Comparison of ENCODE assay signal across 1 cellular context in the genomic region with DNA sequence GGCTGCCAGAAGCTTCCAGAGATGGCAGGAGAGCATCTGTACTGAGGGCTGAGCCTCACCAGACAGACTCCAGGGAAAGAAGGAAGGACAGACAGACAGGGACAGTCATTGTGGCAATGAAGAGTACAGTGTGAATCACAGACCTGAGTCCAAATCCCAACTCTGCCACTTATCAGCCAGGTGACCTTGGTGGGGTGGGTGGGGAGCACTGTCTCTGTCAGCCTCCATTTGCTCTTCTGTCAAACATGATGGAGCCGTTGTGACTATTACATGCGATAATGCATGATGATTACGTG.
TF ChIP-seq lines count a peak whose summit lies in the region.

No MANE protein-coding gene starts in this region.

TF ChIP-seq in IMR-90, 13 proteins besides CTCF, POLR2A, EP300 and RAD21 (continued from another document):
- TF ChIP-seq BHLHE40 (IDR thresholded peaks at IDR 0.05; ENCODE audit: low read depth, low read length), result no peak
- TF ChIP-seq CEBPB (IDR thresholded peaks at IDR 0.05; ENCODE audit: low read depth, low read length), result no peak
- no peak for TF ChIP-seq MXI1 (IDR thresholded peaks at IDR 0.05; ENCODE audit: borderline replicate concordance, low read depth, low read length)
- no peak for TF ChIP-seq SMC3 (IDR thresholded peaks at IDR 0.05; ENCODE audit: low read depth, low read length)
- TF ChIP-seq, protein P1, sequence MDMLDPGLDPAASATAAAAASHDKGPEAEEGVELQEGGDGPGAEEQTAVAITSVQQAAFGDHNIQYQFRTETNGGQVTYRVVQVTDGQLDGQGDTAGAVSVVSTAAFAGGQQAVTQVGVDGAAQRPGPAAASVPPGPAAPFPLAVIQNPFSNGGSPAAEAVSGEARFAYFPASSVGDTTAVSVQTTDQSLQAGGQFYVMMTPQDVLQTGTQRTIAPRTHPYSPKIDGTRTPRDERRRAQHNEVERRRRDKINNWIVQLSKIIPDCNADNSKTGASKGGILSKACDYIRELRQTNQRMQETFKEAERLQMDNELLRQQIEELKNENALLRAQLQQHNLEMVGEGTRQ (IDR thresholded peaks at IDR 0.05; ENCODE audit: low read depth, low read length), result no peak
- no peak for TF ChIP-seq CHD1 (IDR thresholded peaks at IDR 0.05; ENCODE audit: low read depth, low read length)
- TF ChIP-seq, protein P2, sequence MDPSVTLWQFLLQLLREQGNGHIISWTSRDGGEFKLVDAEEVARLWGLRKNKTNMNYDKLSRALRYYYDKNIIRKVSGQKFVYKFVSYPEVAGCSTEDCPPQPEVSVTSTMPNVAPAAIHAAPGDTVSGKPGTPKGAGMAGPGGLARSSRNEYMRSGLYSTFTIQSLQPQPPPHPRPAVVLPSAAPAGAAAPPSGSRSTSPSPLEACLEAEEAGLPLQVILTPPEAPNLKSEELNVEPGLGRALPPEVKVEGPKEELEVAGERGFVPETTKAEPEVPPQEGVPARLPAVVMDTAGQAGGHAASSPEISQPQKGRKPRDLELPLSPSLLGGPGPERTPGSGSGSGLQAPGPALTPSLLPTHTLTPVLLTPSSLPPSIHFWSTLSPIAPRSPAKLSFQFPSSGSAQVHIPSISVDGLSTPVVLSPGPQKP (IDR thresholded peaks at IDR 0.05; ENCODE audit: borderline replicate concordance, low read depth, low read length), result no peak
